ENCODE assay signal across 12 cellular contexts in the genomic region with DNA sequence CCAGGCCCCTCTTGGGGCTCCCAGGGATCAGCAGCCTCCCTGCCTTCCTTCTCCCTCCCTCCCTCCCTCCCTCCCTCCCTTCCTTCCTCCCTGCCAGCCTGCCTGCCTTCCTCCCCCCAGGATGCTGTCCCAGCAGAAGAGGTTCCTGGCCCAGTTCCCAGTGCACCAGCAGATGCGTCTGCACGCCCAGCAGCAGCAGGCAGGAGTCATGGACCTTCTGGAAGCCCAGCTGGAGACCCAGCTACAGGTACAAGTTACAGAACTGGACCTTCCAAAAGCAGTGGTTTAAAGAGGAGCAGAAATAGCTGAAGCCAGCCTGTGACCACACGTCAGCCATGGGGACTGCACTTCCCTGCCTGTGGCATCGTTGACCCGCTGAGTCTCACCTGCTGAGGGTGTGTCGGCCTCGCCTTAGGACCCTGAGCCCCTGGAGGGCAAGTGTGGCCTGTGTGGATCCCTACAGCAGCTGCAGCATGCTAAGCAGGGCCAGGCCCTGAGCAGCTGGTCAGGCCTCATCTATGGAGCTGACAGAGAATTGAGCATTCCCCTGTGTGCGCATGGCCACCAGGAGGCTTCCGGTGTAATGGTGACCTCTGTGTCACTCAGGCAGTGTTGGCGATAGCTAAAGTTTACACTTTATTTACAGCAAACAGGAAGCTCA.
DNase-seq lines count a peak whose midpoint lies in the region; ATAC-seq and TF ChIP-seq lines count a peak whose summit lies in the region.
"Had no signal": no experiment of that assay in that cellular context is flagged by ENCODE, and none has a peak within 500 bp of the region (broad histone marks: within the 10 kb centered on the region; RNA-seq: fewer than 3 reads in every experiment).

No MANE protein-coding gene starts in this region.

- intact Hi-C loops in colonic mucosa (cut with DNase I), result no loop called here

- no peak for TF ChIP-seq POLR2A in Peyer's patch (IDR thresholded peaks at IDR 0.05)

- ATAC-seq in GM21367 (IDR thresholded peaks at IDR 0.05; ENCODE audit: unreplicated experiment) (no peak), HG03108 (IDR thresholded peaks at IDR 0.05; ENCODE audit: unreplicated experiment) (no peak)
- ATAC-seq: GM12878 had no signal

- H3K4me3 ChIP-seq in AG10803 (ENCODE audit: low read length) (no peak overlapping the region), HUES6 (ENCODE audit: low read depth, low read length) (no peak overlapping the region), Peyer's patch (no peak overlapping the region), foreskin fibroblast (ENCODE audit: low read depth in 1 of 2, low read length in 2 of 2) (no peak overlapping the region), colonic mucosa (no peak overlapping the region)
- H3K4me3 ChIP-seq: GM12878 had no signal

- DNase-seq in AG10803 (ENCODE audit: low read depth) (peak; percentile 34), Peyer's patch (peak in 2 of 3 donors; percentile 25 to 27), foreskin fibroblast (peak; percentile 50 to 73), colonic mucosa (no peak), ACHN (no peak)
- DNase-seq: activated naive CD4-positive, alpha-beta T cell treated with anti-CD3 and anti-CD28 coated beads, Interleukin-2, amount 50 U/mL, for 16 hours; caudate nucleus had no signal

- H3K27ac ChIP-seq in HUES6 (ENCODE audit: low read depth, low read length) (no peak overlapping the region), Peyer's patch (no peak overlapping the region), colonic mucosa (no peak overlapping the region)
- H3K27ac ChIP-seq: KMS-11 had no signal

- in situ Hi-C loops in ACHN (cut with HindIII; ENCODE audit: low pct_ligation_motif_present, low pct_unique_long_range_greater_than_20kb, low sequenced_read_pairs), result no loop called here

- peak overlapping the region; percentile 3 for H3K9ac ChIP-seq in HUES6 (ENCODE audit: low read length)
- no peak overlapping the region for H3K9ac ChIP-seq in colonic mucosa (ENCODE audit: low read depth in 2 of 2, low read length in 2 of 2)
- H3K9ac ChIP-seq: KMS-11 had no signal

- H3K36me3 ChIP-seq in HUES6 (ENCODE audit: control insufficient read depth, insufficient read depth, low read length), result peaks cover 59% of the 10 kb centered on the region
- H3K36me3 ChIP-seq in Peyer's patch, result peaks cover 0 to 4% (median 0%) of the 10 kb centered on the region in 3 donors
- H3K36me3 ChIP-seq in colonic mucosa, result no peaks in the 10 kb centered on the region

- H3K27me3 ChIP-seq in HUES6 (ENCODE audit: control insufficient read depth, insufficient read depth, low read length) (no peaks in the 10 kb centered on the region), Peyer's patch (no peaks in the 10 kb centered on the region), colonic mucosa (no peaks in the 10 kb centered on the region)

- no peak for TF ChIP-seq CTCF in AG10803 (conservative IDR thresholded peaks at IDR 0.05; ENCODE audit: low read length)
- no peak for TF ChIP-seq CTCF in Peyer's patch (IDR thresholded peaks at IDR 0.05)
- TF ChIP-seq CTCF in foreskin fibroblast (IDR thresholded peaks at IDR 0.05; ENCODE audit: low read depth, low read length), result no peak
- no peak for TF ChIP-seq CTCF in colonic mucosa (IDR thresholded peaks at IDR 0.05)

- H3K4me1 ChIP-seq in HUES6 (ENCODE audit: control insufficient read depth, insufficient read depth, low read length), result no peaks in the 10 kb centered on the region
- no peaks in the 10 kb centered on the region for H3K4me1 ChIP-seq in Peyer's patch
- no peaks in the 10 kb centered on the region for H3K4me1 ChIP-seq in colonic mucosa

- H3K9me3 ChIP-seq in HUES6 (ENCODE audit: control insufficient read depth, insufficient read depth, low read depth, low read length) (no peaks in the 10 kb centered on the region), Peyer's patch (no peaks in the 10 kb centered on the region), colonic mucosa (no peaks in the 10 kb centered on the region)

Comparison
In these comparisons a context has a peak if more than half of its experiments do, and no peak if none do; other contexts are left out.
1. DNase-seq: peak in AG10803 (single experiment), Peyer's patch (2 of 3) and foreskin fibroblast (2 of 2); none in colonic mucosa (single experiment) and ACHN (single experiment).